In the genomic region with DNA sequence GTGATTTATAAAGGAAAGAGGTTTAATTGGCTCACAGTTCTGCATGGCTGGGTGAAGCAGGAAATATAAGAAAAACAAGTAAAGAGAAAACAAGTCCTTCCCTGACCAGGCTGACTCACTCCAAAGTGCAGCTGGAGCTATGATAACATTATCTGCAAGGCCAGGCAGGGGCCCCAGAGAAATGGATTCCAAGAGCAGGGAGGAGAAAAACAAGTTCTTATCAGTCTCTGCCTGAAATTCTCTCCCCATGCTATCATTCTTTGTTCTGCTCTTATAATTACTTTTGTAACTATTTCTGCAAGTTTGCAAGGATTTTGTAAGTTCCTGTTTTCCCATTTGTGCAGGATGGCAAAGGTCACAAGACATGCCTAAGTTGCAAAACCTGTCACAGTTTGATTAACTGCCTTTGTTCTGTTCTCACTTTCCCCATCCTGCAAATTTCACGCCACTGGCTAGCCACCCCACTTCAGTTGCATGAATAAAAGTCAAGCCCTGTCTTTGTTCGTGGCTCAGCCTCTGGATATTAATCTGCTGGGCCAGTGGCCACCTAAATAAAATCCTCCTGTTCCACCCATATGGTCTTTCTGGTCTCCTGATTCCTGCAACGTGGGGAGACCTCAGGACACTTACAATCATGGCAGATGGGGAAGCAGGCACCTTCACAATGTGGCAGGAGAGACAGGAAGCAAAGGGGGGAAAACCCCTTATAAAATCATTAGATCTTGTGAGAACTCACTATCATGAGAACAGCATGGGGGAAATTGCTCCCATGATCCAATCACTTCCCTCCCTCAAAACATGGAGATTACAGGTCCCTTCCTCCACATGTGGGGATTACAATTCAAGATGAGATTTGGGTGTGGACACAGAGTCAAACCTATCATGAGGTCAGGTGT, we compare ENCODE assay signal across 10 cellular contexts. TPM values are rescaled to one million over a fixed set of nuclear protein-coding genes. Genes with fewer than 3 reads are reported as not detected.
DNase-seq lines count a peak whose midpoint lies in the region; ATAC-seq and TF ChIP-seq lines count a peak whose summit lies in the region.
"Had no signal": no experiment of that assay in that cellular context is flagged by ENCODE, and none has a peak within 500 bp of the region (broad histone marks: within the 10 kb centered on the region; RNA-seq: fewer than 3 reads in every experiment).

No MANE protein-coding gene starts in this region.

- no TSS peak for BruUV-seq in MCF 10A (replicated peaks; lab: Mats Ljungman, UMichigan)

- no peaks in the 10 kb centered on the region for H3K9me3 Mint-ChIP-seq in MCF 10A (ENCODE audit: unreplicated experiment)

- H3K36me3 ChIP-seq in kidney epithelial cell (ENCODE audit: control insufficient read depth, insufficient read depth, low read length) (no peaks in the 10 kb centered on the region), tibial artery (peaks cover 0 to 8% (median 6%) of the 10 kb centered on the region in 3 donors), H7 (replicated peaks; ENCODE audit: control insufficient read depth, insufficient read depth, low read length) (no peaks in the 10 kb centered on the region)
- H3K36me3 ChIP-seq: SJSA1 had no signal

- POLR2A ChIA-PET in MCF 10A (lab: Yijun Ruan, JAX) = interaction anchor here (0.9 kb wide), 1 partner anchor 12 kb away, joined by 3 read pairs; no protein-coding TSS in a partner anchor

- no peak for TF ChIP-seq CTCF in MCF 10A (IDR thresholded peaks at IDR 0.05; ENCODE audit: unreplicated experiment)
- TF ChIP-seq CTCF in kidney epithelial cell (IDR thresholded peaks at IDR 0.05; ENCODE audit: insufficient read depth, low read length, poor library complexity, severe bottlenecking) = no peak
- no peak for TF ChIP-seq CTCF in tibial artery (IDR thresholded peaks at IDR 0.05)

- no peak overlapping the region for H3K4me3 Mint-ChIP-seq in MCF 10A (ENCODE audit: unreplicated experiment)

- no peaks in the 10 kb centered on the region for H3K9me3 ChIP-seq in tibial artery
- H3K9me3 ChIP-seq: SJSA1 had no signal

- no peaks in the 10 kb centered on the region for H3K27me3 Mint-ChIP-seq in MCF 10A (ENCODE audit: insufficient read depth, unreplicated experiment)

- no peaks in the 10 kb centered on the region for H3K27me3 ChIP-seq in kidney epithelial cell (ENCODE audit: control insufficient read depth, insufficient read depth, low read length)
- H3K27me3 ChIP-seq in tibial artery = no peaks in the 10 kb centered on the region
- no peaks in the 10 kb centered on the region for H3K27me3 ChIP-seq in H7 (ENCODE audit: control insufficient read depth, insufficient read depth, low read length)
- H3K27me3 ChIP-seq: SJSA1 had no signal

- ATAC-seq in HG03139 (IDR thresholded peaks at IDR 0.05; ENCODE audit: unreplicated experiment) = no peak
- ATAC-seq in GM21825 (IDR thresholded peaks at IDR 0.05; ENCODE audit: unreplicated experiment) = no peak

- H3K27ac Mint-ChIP-seq in MCF 10A (ENCODE audit: low read depth, unreplicated experiment) = peak overlapping the region; percentile 19

- H3K4me1 ChIP-seq in tibial artery = no peaks in the 10 kb centered on the region
- H3K4me1 ChIP-seq: SJSA1 had no signal

- H3K27ac ChIP-seq in tibial artery = no peak overlapping the region
- H3K27ac ChIP-seq: SJSA1 had no signal

- CTCF ChIA-PET in MCF 10A (lab: Yijun Ruan, JAX) = no interaction called here

- H3K36me3 Mint-ChIP-seq in MCF 10A (ENCODE audit: insufficient read depth, unreplicated experiment) = no peaks in the 10 kb centered on the region

- intact Hi-C loops in MCF 10A (cut with micrococcal nuclease) (no loop called here), tibial artery (cut with DNase I; ENCODE audit: low total_unique reads) (no loop called here)

- peak in 74 of 76 experiments; percentile 8 to 89 (median 64) for DNase-seq in HUDEP-2 (lab: John Stamatoyannopoulos, UW; ENCODE audit: unreplicated experiment in 76 of 76)
- DNase-seq in MCF 10A (ENCODE audit: unreplicated experiment) = peak; percentile 43
- DNase-seq in kidney epithelial cell (ENCODE audit: low read depth) = peak; percentile 69
- DNase-seq in tibial artery = peak; percentile 62 to 74
- no peak for DNase-seq in activated effector memory CD4-positive, alpha-beta T cell treated with anti-CD3 and anti-CD28 coated beads, Interleukin-2, amount 50 U/mL, for 16 hours
- DNase-seq in H7 = no peak
- DNase-seq: cortex of kidney had no signal

- peaks cover 20% of the 10 kb centered on the region for H3K4me1 Mint-ChIP-seq in MCF 10A (ENCODE audit: insufficient read depth, unreplicated experiment)

- no peak overlapping the region for H3K4me3 ChIP-seq in kidney epithelial cell (ENCODE audit: low read depth, low read length)
- no peak overlapping the region for H3K4me3 ChIP-seq in tibial artery
- no peak overlapping the region for H3K4me3 ChIP-seq in H7 (ENCODE audit: insufficient read depth, low read depth, low read length)
- H3K4me3 ChIP-seq: SJSA1 had no signal

RNA-seq across cellular contexts. Expression of gene ABCA9, which starts 13.1 kb away (rescaled TPM):
- 4.5 and 7.8 TPM in 2 replicates for total RNA-seq in MCF 10A (2022)
- 0.07 and 0.08 TPM in 2 replicates for total RNA-seq in kidney epithelial cell
- not detected in 2 replicates for total RNA-seq in H7 (2014; rRNA removed; shearing (Covaris generic))
- total RNA-seq: SJSA1 had no signal

Comparison
In these comparisons a context has a peak if more than half of its experiments do, and no peak if none do; other contexts are left out.
1. DNase-seq: peak in HUDEP-2 (74 of 76), MCF 10A (single experiment), kidney epithelial cell (single experiment) and tibial artery (2 of 2); none in activated effector memory CD4-positive, alpha-beta T cell treated with anti-CD3 and anti-CD28 coated beads, Interleukin-2, amount 50 U/mL, for 16 hours (single experiment) and H7 (single experiment).